Comparison of ENCODE assay signal across 22 cellular contexts in genomic region chr22:27476318-27476717, GRCh38.
DNase-seq lines count a peak whose midpoint lies in the region; ATAC-seq and TF ChIP-seq lines count a peak whose summit lies in the region.
"Had no signal": no experiment of that assay in that cellular context is flagged by ENCODE, and none has a peak within 500 bp of the region (broad histone marks: within the 10 kb centered on the region; RNA-seq: fewer than 3 reads in every experiment).

No MANE protein-coding gene starts in this region.

- H2BK20ac ChIP-seq in H9 (ENCODE audit: low read depth, low read length, poor library complexity, severe bottlenecking) = no peak overlapping the region

- no peak overlapping the region for H2BK120ac ChIP-seq in H9 (ENCODE audit: low read depth, low read length, poor library complexity, severe bottlenecking)

- H3K79me2 ChIP-seq in H9 (ENCODE audit: insufficient read depth, low read length) = no peaks in the 10 kb centered on the region
- H3K79me2 ChIP-seq: parathyroid adenoma had no signal

- POLR2A ChIA-PET in activated CD4-positive, alpha-beta memory T cell treated with anti-CD3 and anti-CD28 coated beads, Interleukin-2, amount 10 ng/mL, durations not matched to agents 7 days and 5 days (lab: Charles Lee) = no interaction called here

- H3K23me2 ChIP-seq in H9 (ENCODE audit: insufficient read length, low read depth, low read length, poor library complexity, severe bottlenecking) = no peaks in the 10 kb centered on the region

- 0 out of 7 replicates have a peak overlapping the region, but pooled peaks of 1 of the 3 experiments have one; percentile 14 for H3K27ac Mint-ChIP-seq in H9
- peak overlapping the region in 3 of 5 experiments; percentile 24 to 77 (median 38) for H3K27ac Mint-ChIP-seq in brain
- H3K27ac Mint-ChIP-seq in osteocyte (ENCODE audit: unreplicated experiment) = peak overlapping the region; percentile 56
- no peak overlapping the region for H3K27ac Mint-ChIP-seq in activated CD4-positive, alpha-beta memory T cell treated with anti-CD3 and anti-CD28 coated beads, Interleukin-2, amount 10 ng/mL, durations not matched to agents 7 days and 5 days
- H3K27ac Mint-ChIP-seq: activated CD4-positive, alpha-beta T cell treated with anti-CD3 and anti-CD28 coated beads, Interleukin-2, amount 10 ng/mL, durations not matched to agents 7 days and 5 days; activated CD8-positive, alpha-beta memory T cell treated with anti-CD3 and anti-CD28 coated beads, Interleukin-2, amount 10 ng/mL, durations not matched to agents 7 days and 5 days; activated T-cell treated with anti-CD3 and anti-CD28 coated beads, Interleukin-2, amount 50 U/mL, for 72 hours; memory B cell; stimulated activated naive CD8-positive, alpha-beta T cell treated with anti-CD3 and anti-CD28 coated beads, Interleukin-15, Interleukin-2, amounts not matched to agents 100 ng/mL and 50 ng/mL, for 24 hours; T-helper 2 cell treated with Interferon-gamma antibody and Interleukin-4, amounts not matched to agents 5 μg/mL and 100 μg/mL, for 36 hours had no signal

- TF ChIP-seq CTCF in H9 (conservative IDR thresholded peaks at IDR 0.05) = no peak
- TF ChIP-seq CTCF in brain (conservative IDR thresholded peaks at IDR 0.05) = no peak
- no peak for TF ChIP-seq CTCF in osteocyte (IDR thresholded peaks at IDR 0.05)

- peaks cover 0 to 3% of the 10 kb centered on the region in 2 experiments; a peak in 1 of 5 replicates for H3K9me3 Mint-ChIP-seq in H9
- H3K9me3 Mint-ChIP-seq in brain = peaks cover 0 to 7% (median 2%) of the 10 kb centered on the region in 5 experiments
- no peaks in the 10 kb centered on the region for H3K9me3 Mint-ChIP-seq in osteocyte (ENCODE audit: unreplicated experiment)
- no peaks in the 10 kb centered on the region for H3K9me3 Mint-ChIP-seq in activated CD4-positive, alpha-beta memory T cell treated with anti-CD3 and anti-CD28 coated beads, Interleukin-2, amount 10 ng/mL, durations not matched to agents 7 days and 5 days
- H3K9me3 Mint-ChIP-seq: activated CD4-positive, alpha-beta T cell treated with anti-CD3 and anti-CD28 coated beads, Interleukin-2, amount 10 ng/mL, durations not matched to agents 7 days and 5 days; activated T-cell treated with anti-CD3 and anti-CD28 coated beads, Interleukin-2, amount 50 U/mL, for 72 hours; stimulated activated naive CD8-positive, alpha-beta T cell treated with anti-CD3 and anti-CD28 coated beads, Interleukin-15, Interleukin-2, amounts not matched to agents 100 ng/mL and 50 ng/mL, for 24 hours had no signal

- no peaks in the 10 kb centered on the region for H3K27me3 ChIP-seq in H9 (ENCODE audit: insufficient read depth, low read length)
- H3K27me3 ChIP-seq: Peyer's patch had no signal

- no peaks in the 10 kb centered on the region for H3K79me1 ChIP-seq in H9 (ENCODE audit: insufficient read depth, low read depth, low read length, poor library complexity, severe bottlenecking)

- H3K27me3 Mint-ChIP-seq in H9 (ENCODE audit: low read depth) (peaks cover 28% of the 10 kb centered on the region), brain (peaks cover 3% of the 10 kb centered on the region), osteocyte (ENCODE audit: unreplicated experiment) (no peaks in the 10 kb centered on the region)
- no peaks in the 10 kb centered on the region for H3K27me3 Mint-ChIP-seq in activated CD4-positive, alpha-beta memory T cell treated with anti-CD3 and anti-CD28 coated beads, Interleukin-2, amount 10 ng/mL, durations not matched to agents 7 days and 5 days
- H3K27me3 Mint-ChIP-seq: activated CD4-positive, alpha-beta T cell treated with anti-CD3 and anti-CD28 coated beads, Interleukin-2, amount 10 ng/mL, durations not matched to agents 7 days and 5 days; activated CD8-positive, alpha-beta memory T cell treated with anti-CD3 and anti-CD28 coated beads, Interleukin-2, amount 10 ng/mL, durations not matched to agents 7 days and 5 days; memory B cell; naive B cell; stimulated activated naive CD8-positive, alpha-beta T cell treated with anti-CD3 and anti-CD28 coated beads, Interleukin-15, Interleukin-2, amounts not matched to agents 100 ng/mL and 50 ng/mL, for 24 hours had no signal

- no peak overlapping the region for H3K56ac ChIP-seq in H9 (ENCODE audit: insufficient read length, low read depth, low read length)

- no peak overlapping the region for H2AK5ac ChIP-seq in H9 (ENCODE audit: insufficient read length, low read length)

- ATAC-seq in left lobe of liver (peak; percentile 87), GM18858 (IDR thresholded peaks at IDR 0.05; ENCODE audit: unreplicated experiment) (no peak)
- ATAC-seq: activated CD8-positive, alpha-beta memory T cell treated with anti-CD3 and anti-CD28 coated beads, Interleukin-2, amount 10 ng/mL, durations not matched to agents 7 days and 5 days; activated T-cell treated with anti-CD3 and anti-CD28 coated beads, Interleukin-2, amount 50 U/mL, for 72 hours had no signal

- no peak overlapping the region for H3K9ac ChIP-seq in H9 (ENCODE audit: extremely low read depth, insufficient read length, low read length)
- H3K9ac ChIP-seq: parathyroid adenoma had no signal

- no peak overlapping the region for H4K5ac ChIP-seq in H9 (ENCODE audit: insufficient read length, low read depth, low read length)

- H3K23ac ChIP-seq in H9 (ENCODE audit: insufficient read length, low read depth, low read length) = no peak overlapping the region

- peaks cover 0 to 4% (median 0%) of the 10 kb centered on the region in 3 experiments; a peak in 3 of 7 replicates for H3K36me3 Mint-ChIP-seq in H9 (ENCODE audit: insufficient read depth in 1 of 3, low read depth in 3 of 3)
- H3K36me3 Mint-ChIP-seq in brain = no peaks in the 10 kb centered on the region
- peaks cover 2% of the 10 kb centered on the region for H3K36me3 Mint-ChIP-seq in osteocyte (ENCODE audit: unreplicated experiment)
- no peaks in the 10 kb centered on the region for H3K36me3 Mint-ChIP-seq in activated CD4-positive, alpha-beta memory T cell treated with anti-CD3 and anti-CD28 coated beads, Interleukin-2, amount 10 ng/mL, durations not matched to agents 7 days and 5 days (ENCODE audit: low read depth)
- H3K36me3 Mint-ChIP-seq: activated CD8-positive, alpha-beta memory T cell treated with anti-CD3 and anti-CD28 coated beads, Interleukin-2, amount 10 ng/mL, durations not matched to agents 7 days and 5 days; memory B cell; naive B cell had no signal

- H2BK15ac ChIP-seq in H9 (ENCODE audit: low read depth, low read length) = no peak overlapping the region

- no peaks in the 10 kb centered on the region for H4K20me1 ChIP-seq in H9 (ENCODE audit: control insufficient read depth, insufficient read depth, insufficient read length)

- H3K4me2 ChIP-seq in H9 (ENCODE audit: insufficient read depth, insufficient read length, low read length) = no peak overlapping the region

- H3K4me1 Mint-ChIP-seq in H9 (peaks cover 48 to 67% of the 10 kb centered on the region in 2 experiments), brain (peaks cover 45% of the 10 kb centered on the region), osteocyte (ENCODE audit: unreplicated experiment) (peaks cover 53% of the 10 kb centered on the region)
- no peaks in the 10 kb centered on the region for H3K4me1 Mint-ChIP-seq in activated CD4-positive, alpha-beta memory T cell treated with anti-CD3 and anti-CD28 coated beads, Interleukin-2, amount 10 ng/mL, durations not matched to agents 7 days and 5 days
- H3K4me1 Mint-ChIP-seq: activated CD4-positive, alpha-beta T cell treated with anti-CD3 and anti-CD28 coated beads, Interleukin-2, amount 10 ng/mL, durations not matched to agents 7 days and 5 days; activated CD8-positive, alpha-beta memory T cell treated with anti-CD3 and anti-CD28 coated beads, Interleukin-2, amount 10 ng/mL, durations not matched to agents 7 days and 5 days; memory B cell; naive B cell had no signal

- WGBS in H9 (ENCODE audit: extremely low coverage, insufficient read length, low lambda C conversion rate) = no CpG with 5 or more reads among the region's 11 CpGs

- no peak overlapping the region for H4K91ac ChIP-seq in H9 (ENCODE audit: insufficient read length, low read depth, low read length)

- H3K27ac ChIP-seq in H9 (ENCODE audit: insufficient read length, low read depth, low read length) = no peak overlapping the region
- H3K27ac ChIP-seq: C4-2B, parathyroid adenoma, Peyer's patch had no signal

- no peak overlapping the region for H4K8ac ChIP-seq in H9 (replicated peaks; ENCODE audit: insufficient read length, low read depth, low read length)

- no peak overlapping the region for H3K14ac ChIP-seq in H9 (ENCODE audit: insufficient read depth, low read length)

- no peak overlapping the region for H3K4ac ChIP-seq in H9 (ENCODE audit: low read depth, low read length)

- no peak overlapping the region for H2AFZ ChIP-seq in H9 (ENCODE audit: low read length)
- H2AFZ ChIP-seq: parathyroid adenoma had no signal

- H3K9me3 ChIP-seq in H9 (ENCODE audit: control insufficient read depth, low read depth, low read length) = no peaks in the 10 kb centered on the region
- H3K9me3 ChIP-seq: Peyer's patch had no signal

- H3K4me1 ChIP-seq in H9 (ENCODE audit: insufficient read depth, low read length) = peaks cover 17% of the 10 kb centered on the region; the same call in 1 of the 2 replicates
- H3K4me1 ChIP-seq: parathyroid adenoma, Peyer's patch had no signal

- H3K4me3 Mint-ChIP-seq in H9 = no peak overlapping the region
- H3K4me3 Mint-ChIP-seq in brain = no peak overlapping the region
- no peak overlapping the region for H3K4me3 Mint-ChIP-seq in osteocyte (ENCODE audit: unreplicated experiment)
- H3K4me3 Mint-ChIP-seq in activated CD4-positive, alpha-beta memory T cell treated with anti-CD3 and anti-CD28 coated beads, Interleukin-2, amount 10 ng/mL, durations not matched to agents 7 days and 5 days = no peak overlapping the region
- H3K4me3 Mint-ChIP-seq: activated CD4-positive, alpha-beta T cell treated with anti-CD3 and anti-CD28 coated beads, Interleukin-2, amount 10 ng/mL, durations not matched to agents 7 days and 5 days; activated CD8-positive, alpha-beta memory T cell treated with anti-CD3 and anti-CD28 coated beads, Interleukin-2, amount 10 ng/mL, durations not matched to agents 7 days and 5 days; activated T-cell treated with anti-CD3 and anti-CD28 coated beads, Interleukin-2, amount 50 U/mL, for 72 hours; memory B cell; naive B cell; stimulated activated naive CD8-positive, alpha-beta T cell treated with anti-CD3 and anti-CD28 coated beads, Interleukin-15, Interleukin-2, amounts not matched to agents 100 ng/mL and 50 ng/mL, for 24 hours; T-helper 2 cell treated with Interferon-gamma antibody and Interleukin-4, amounts not matched to agents 5 μg/mL and 100 μg/mL, for 36 hours had no signal

- peak overlapping the region; percentile 39 for H3K18ac ChIP-seq in H9 (ENCODE audit: insufficient read length, low read depth, low read length)

- H2BK5ac ChIP-seq in H9 (ENCODE audit: insufficient read length, low read length) = no peak overlapping the region

- H3T11ph ChIP-seq in H9 (ENCODE audit: low read length) = no peak overlapping the region

- H2BK12ac ChIP-seq in H9 (ENCODE audit: insufficient read length, low read depth, low read length) = no peak overlapping the region

- DNase-seq in H9 = no peak
- DNase-seq in left lobe of liver (ENCODE audit: low spot score) = peak; percentile 51
- DNase-seq in osteocyte (ENCODE audit: extremely low spot score, unreplicated experiment) = no peak
- no peak for DNase-seq in iPS-NIHi7 (ENCODE audit: extremely low spot score)
- no peak for DNase-seq in activated CD4-positive, alpha-beta memory T cell treated with anti-CD3 and anti-CD28 coated beads, Interleukin-2, amount 10 ng/mL, durations not matched to agents 7 days and 5 days
- no peak for DNase-seq in RKO (ENCODE audit: low spot score)
- DNase-seq: activated CD4-positive, alpha-beta T cell treated with anti-CD3 and anti-CD28 coated beads, Interleukin-2, amount 10 ng/mL, durations not matched to agents 7 days and 5 days; activated CD8-positive, alpha-beta memory T cell treated with anti-CD3 and anti-CD28 coated beads, Interleukin-2, amount 10 ng/mL, durations not matched to agents 7 days and 5 days; activated naive CD4-positive, alpha-beta T cell treated with Interleukin-2 at 50 U/mL for 16 hours; activated T-cell treated with anti-CD3 and anti-CD28 coated beads, Interleukin-2, amount 50 U/mL, for 72 hours; cortex of kidney; KG1; naive B cell; NCI-H510A treated with DMSO at 0.1 percent for 48 hours; Peyer's patch had no signal

- CTCF ChIA-PET in activated CD4-positive, alpha-beta memory T cell treated with anti-CD3 and anti-CD28 coated beads, Interleukin-2, amount 10 ng/mL, durations not matched to agents 7 days and 5 days (lab: Charles Lee) = no interaction called here
